8 cellular contexts compared by ENCODE assay signal in the genomic region with DNA sequence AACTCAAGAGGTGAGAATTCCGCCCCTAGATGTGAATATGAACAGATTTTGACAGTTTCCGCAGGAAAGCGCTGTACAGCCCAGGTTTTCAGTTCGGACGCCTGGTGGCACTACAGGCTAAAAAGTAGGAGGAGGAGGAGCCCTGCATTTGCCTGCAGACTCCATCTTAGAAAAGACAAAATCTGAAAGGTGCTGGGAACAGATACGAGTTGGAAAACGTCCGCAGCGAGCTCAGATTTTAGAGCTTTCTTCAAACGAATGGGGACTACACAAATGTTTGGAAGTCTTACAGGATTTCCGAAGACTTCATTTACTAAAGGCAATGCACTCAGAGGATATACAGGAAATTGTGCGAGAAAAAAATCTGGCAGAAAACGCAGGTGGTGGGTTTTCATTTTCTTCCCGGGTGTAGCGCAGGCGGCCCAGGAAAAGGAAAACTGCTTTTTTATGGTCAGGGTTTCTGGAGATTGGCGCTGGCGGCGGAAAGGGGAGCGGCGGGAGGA. TPM values are rescaled to one million over a fixed set of nuclear protein-coding genes. Genes with fewer than 3 reads are reported as not detected.
A peak's percentile ranks its signal among the peaks of the same experiment; 100 is the strongest.
DNase-seq lines count a peak whose midpoint lies in the region; ATAC-seq and TF ChIP-seq lines count a peak whose summit lies in the region.

No MANE protein-coding gene starts in this region.

- no peak overlapping the region for H3K27ac Mint-ChIP-seq in activated CD8-positive, alpha-beta T cell treated with anti-CD3 and anti-CD28 coated beads, Interleukin-2, amount 10 ng/mL, durations not matched to agents 7 days and 5 days

- POLR2A ChIA-PET in activated CD8-positive, alpha-beta T cell treated with anti-CD3 and anti-CD28 coated beads, Interleukin-2, amount 10 ng/mL, durations not matched to agents 7 days and 5 days (lab: Charles Lee): no interaction called here

- H3K4me1 ChIP-seq in esophagus muscularis mucosa: peaks cover 0 to 5% (median 0%) of the 10 kb centered on the region in 4 donors
- no peaks in the 10 kb centered on the region for H3K4me1 ChIP-seq in muscle layer of colon (ENCODE audit: insufficient read depth, low read length)
- no peaks in the 10 kb centered on the region for H3K4me1 ChIP-seq in thymus (ENCODE audit: control insufficient read depth, insufficient read depth, low read length)

- intact Hi-C loops in esophagus muscularis mucosa (cut with DNase I): no loop called here

- TF ChIP-seq EP300 in esophagus muscularis mucosa (IDR thresholded peaks at IDR 0.05): no peak

- no peaks in the 10 kb centered on the region for H3K9me3 Mint-ChIP-seq in activated CD8-positive, alpha-beta T cell treated with anti-CD3 and anti-CD28 coated beads, Interleukin-2, amount 10 ng/mL, durations not matched to agents 7 days and 5 days (ENCODE audit: insufficient read depth)

- peaks cover 4% of the 10 kb centered on the region for H3K4me1 Mint-ChIP-seq in activated CD8-positive, alpha-beta T cell treated with anti-CD3 and anti-CD28 coated beads, Interleukin-2, amount 10 ng/mL, durations not matched to agents 7 days and 5 days (ENCODE audit: low read depth)

- H3K36me3 ChIP-seq in esophagus muscularis mucosa (no peaks in the 10 kb centered on the region), muscle layer of colon (ENCODE audit: insufficient read depth, low read length) (no peaks in the 10 kb centered on the region), thymus (ENCODE audit: control insufficient read depth, insufficient read depth) (no peaks in the 10 kb centered on the region)

- no peak for TF ChIP-seq POLR2A in esophagus muscularis mucosa (IDR thresholded peaks at IDR 0.05; ENCODE audit: low read depth)

- H3K9me3 ChIP-seq in esophagus muscularis mucosa (peaks cover 0 to 33% (median 6%) of the 10 kb centered on the region in 4 donors), muscle layer of colon (ENCODE audit: low read length) (peaks cover 9% of the 10 kb centered on the region), thymus (ENCODE audit: control insufficient read depth) (no peaks in the 10 kb centered on the region)

- WGBS in esophagus muscularis mucosa: 13% methylated on average over 21 of the region's 21 CpGs
- WGBS in thymus: 16% methylated on average over 21 of the region's 21 CpGs

- no peak overlapping the region for H3K9ac ChIP-seq in muscle layer of colon (ENCODE audit: low read length)

- H3K27me3 ChIP-seq in esophagus muscularis mucosa: peaks cover 0 to 14% (median 0%) of the 10 kb centered on the region in 4 donors
- no peaks in the 10 kb centered on the region for H3K27me3 ChIP-seq in muscle layer of colon (ENCODE audit: control insufficient read depth in 1 of 2, insufficient read depth in 2 of 2, low read length in 2 of 2)
- H3K27me3 ChIP-seq in thymus (ENCODE audit: control insufficient read depth, insufficient read depth): no peaks in the 10 kb centered on the region

- peak; percentile 55 to 69 (median 58) for TF ChIP-seq CTCF in esophagus muscularis mucosa (IDR thresholded peaks at IDR 0.05)

- H3K4me3 ChIP-seq in esophagus muscularis mucosa: peak overlapping the region; percentile 46 to 60 (median 54)
- peak overlapping the region; percentile 16 to 62 for H3K4me3 ChIP-seq in muscle layer of colon (ENCODE audit: low read depth in 1 of 2, low read length in 2 of 2)
- peak overlapping the region; percentile 27 for H3K4me3 ChIP-seq in thymus (ENCODE audit: low read length)

- H3K4me3 Mint-ChIP-seq in activated CD8-positive, alpha-beta T cell treated with anti-CD3 and anti-CD28 coated beads, Interleukin-2, amount 10 ng/mL, durations not matched to agents 7 days and 5 days: peak overlapping the region; percentile 71

- H3K27me3 Mint-ChIP-seq in activated CD8-positive, alpha-beta T cell treated with anti-CD3 and anti-CD28 coated beads, Interleukin-2, amount 10 ng/mL, durations not matched to agents 7 days and 5 days (ENCODE audit: low read depth): no peaks in the 10 kb centered on the region

- H3K27ac ChIP-seq in esophagus muscularis mucosa (replicated peaks in 1 of 4) (peak overlapping the region; percentile 57 to 70 (median 66)), muscle layer of colon (ENCODE audit: low read depth, low read length) (peak overlapping the region; percentile 39), thymus (ENCODE audit: low read depth) (no peak overlapping the region)

- no peak for ATAC-seq in activated CD8-positive, alpha-beta T cell treated with anti-CD3 and anti-CD28 coated beads, Interleukin-2, amount 10 ng/mL, durations not matched to agents 7 days and 5 days

- CTCF ChIA-PET in activated CD8-positive, alpha-beta T cell treated with anti-CD3 and anti-CD28 coated beads, Interleukin-2, amount 10 ng/mL, durations not matched to agents 7 days and 5 days (lab: Charles Lee): interaction anchor here (1.0 kb wide), 1 partner anchor 103 kb away, joined by 3 read pairs; the partner anchor contains the start of gene PCDHB9

- DNase-seq in NCI-H524 (lab: John Stamatoyannopoulos, UW): peak; percentile 13 to 31
- no peak for DNase-seq in NCI-H524 treated with DMSO at 0.1 percent for 48 hours (lab: John Stamatoyannopoulos, UW)
- peak; percentile 70 for DNase-seq in NCI-H2227 (lab: John Stamatoyannopoulos, UW; ENCODE audit: unreplicated experiment)
- peak; percentile 49 for DNase-seq in activated CD8-positive, alpha-beta T cell treated with anti-CD3 and anti-CD28 coated beads, Interleukin-2, amount 10 ng/mL, durations not matched to agents 7 days and 5 days
- DNase-seq in esophagus muscularis mucosa (ENCODE audit: extremely low spot score): no peak
- no peak for DNase-seq in NCI-H2171 treated with DMSO at 0.1 percent for 48 hours (lab: John Stamatoyannopoulos, UW)

- no peaks in the 10 kb centered on the region for H3K36me3 Mint-ChIP-seq in activated CD8-positive, alpha-beta T cell treated with anti-CD3 and anti-CD28 coated beads, Interleukin-2, amount 10 ng/mL, durations not matched to agents 7 days and 5 days (ENCODE audit: low read depth)

RNA-seq across cellular contexts. Expression of gene PCDHB2, which starts 9.9 kb away (rescaled TPM):
- not detected for total RNA-seq in activated CD8-positive, alpha-beta T cell treated with anti-CD3 and anti-CD28 coated beads, Interleukin-2, amount 10 ng/mL, durations not matched to agents 7 days and 5 days
- 1 to 10 TPM; 2.1 to 3.2 (median 2.8) TPM for total RNA-seq in esophagus muscularis mucosa
- polyA plus RNA-seq in thymus: 0.39 TPM

RNA-seq across cellular contexts. Expression of gene PCDHB3, which starts 15.7 kb away (rescaled TPM):
- not detected for total RNA-seq in activated CD8-positive, alpha-beta T cell treated with anti-CD3 and anti-CD28 coated beads, Interleukin-2, amount 10 ng/mL, durations not matched to agents 7 days and 5 days
- 1 to 10 TPM in 3 of 4 donors, under 1 TPM in 1; 0.83 to 2.3 (median 1.2) TPM for total RNA-seq in esophagus muscularis mucosa
- polyA plus RNA-seq in thymus: 0.11 TPM

RNA-seq across cellular contexts. Expression of gene PCDHB1, which starts 33.4 kb away (rescaled TPM):
- not detected for total RNA-seq in activated CD8-positive, alpha-beta T cell treated with anti-CD3 and anti-CD28 coated beads, Interleukin-2, amount 10 ng/mL, durations not matched to agents 7 days and 5 days
- not detected for total RNA-seq in esophagus muscularis mucosa
- 0.02 TPM for polyA plus RNA-seq in thymus

RNA-seq across cellular contexts. Expression of gene PCDHB4, which starts 37.1 kb away (rescaled TPM):
- total RNA-seq in activated CD8-positive, alpha-beta T cell treated with anti-CD3 and anti-CD28 coated beads, Interleukin-2, amount 10 ng/mL, durations not matched to agents 7 days and 5 days: not detected
- total RNA-seq in esophagus muscularis mucosa: 1 to 10 TPM; 1.2 to 5.1 (median 3.8) TPM
- 0.34 TPM for polyA plus RNA-seq in thymus

RNA-seq across cellular contexts. Expression of gene PCDHB5, which starts 50.5 kb away (rescaled TPM):
- total RNA-seq in activated CD8-positive, alpha-beta T cell treated with anti-CD3 and anti-CD28 coated beads, Interleukin-2, amount 10 ng/mL, durations not matched to agents 7 days and 5 days: not detected
- total RNA-seq in esophagus muscularis mucosa: 1 to 10 TPM; 3.6 to 7.4 (median 4.0) TPM
- 1.0 TPM for polyA plus RNA-seq in thymus

Comparison
In these comparisons a context has a peak if more than half of its experiments do, and no peak if none do; other contexts are left out.
1. DNase-seq: peak in NCI-H524 (2 of 2), NCI-H2227 (single experiment) and activated CD8-positive, alpha-beta T cell treated with anti-CD3 and anti-CD28 coated beads, Interleukin-2, amount 10 ng/mL, durations not matched to agents 7 days and 5 days (single experiment); none in NCI-H524 treated with DMSO at 0.1 percent for 48 hours (single experiment), esophagus muscularis mucosa (single experiment) and NCI-H2171 treated with DMSO at 0.1 percent for 48 hours (single experiment).
2. Peak in every context shown above with its lines, with median percentiles within 50 percentile points of each other: H3K4me3 ChIP-seq.